1 cellular context compared by ENCODE assay signal in the genomic region with DNA sequence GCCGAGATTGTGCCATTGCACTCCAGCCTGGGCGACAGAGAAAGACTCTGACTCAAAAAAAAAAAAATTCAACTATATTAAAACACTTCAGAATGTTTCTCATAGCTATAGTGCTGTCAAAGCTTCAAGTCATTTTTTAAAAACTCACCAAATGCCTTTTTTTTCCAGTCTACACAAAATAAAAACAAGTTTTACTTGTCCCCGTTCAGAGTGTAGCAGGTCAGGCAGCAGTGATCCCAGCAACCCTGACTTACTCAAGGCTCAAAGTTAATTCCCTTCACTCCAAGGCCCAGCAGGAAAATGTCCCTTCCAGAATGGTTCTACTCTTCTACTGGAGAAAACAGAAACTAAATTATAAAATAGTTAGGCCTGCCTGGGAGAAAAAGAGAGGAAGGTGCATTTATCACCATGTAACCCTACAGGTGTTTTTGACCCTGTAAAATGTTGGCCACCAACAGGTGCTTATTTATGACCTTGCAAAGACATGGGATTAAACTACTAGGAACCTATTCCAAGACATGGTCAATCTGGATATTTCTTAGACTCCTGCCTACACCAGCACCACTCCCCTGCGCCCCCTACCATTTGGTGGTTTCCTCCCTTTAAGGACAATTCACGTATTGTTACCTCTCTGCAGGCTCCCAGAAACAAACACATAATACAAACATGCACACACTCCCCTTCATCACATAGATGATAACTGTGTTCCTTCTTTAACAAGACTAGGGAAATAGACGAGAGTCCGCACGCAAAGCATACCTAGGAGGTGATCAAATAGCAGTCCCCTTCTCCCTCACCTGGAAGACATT.
TF ChIP-seq lines count a peak whose summit lies in the region.

No MANE protein-coding gene starts in this region.

TF ChIP-seq in HEK293, 187 proteins besides CTCF, POLR2A, EP300 and RAD21 (continued from another document):
- TF ChIP-seq, protein P1, sequence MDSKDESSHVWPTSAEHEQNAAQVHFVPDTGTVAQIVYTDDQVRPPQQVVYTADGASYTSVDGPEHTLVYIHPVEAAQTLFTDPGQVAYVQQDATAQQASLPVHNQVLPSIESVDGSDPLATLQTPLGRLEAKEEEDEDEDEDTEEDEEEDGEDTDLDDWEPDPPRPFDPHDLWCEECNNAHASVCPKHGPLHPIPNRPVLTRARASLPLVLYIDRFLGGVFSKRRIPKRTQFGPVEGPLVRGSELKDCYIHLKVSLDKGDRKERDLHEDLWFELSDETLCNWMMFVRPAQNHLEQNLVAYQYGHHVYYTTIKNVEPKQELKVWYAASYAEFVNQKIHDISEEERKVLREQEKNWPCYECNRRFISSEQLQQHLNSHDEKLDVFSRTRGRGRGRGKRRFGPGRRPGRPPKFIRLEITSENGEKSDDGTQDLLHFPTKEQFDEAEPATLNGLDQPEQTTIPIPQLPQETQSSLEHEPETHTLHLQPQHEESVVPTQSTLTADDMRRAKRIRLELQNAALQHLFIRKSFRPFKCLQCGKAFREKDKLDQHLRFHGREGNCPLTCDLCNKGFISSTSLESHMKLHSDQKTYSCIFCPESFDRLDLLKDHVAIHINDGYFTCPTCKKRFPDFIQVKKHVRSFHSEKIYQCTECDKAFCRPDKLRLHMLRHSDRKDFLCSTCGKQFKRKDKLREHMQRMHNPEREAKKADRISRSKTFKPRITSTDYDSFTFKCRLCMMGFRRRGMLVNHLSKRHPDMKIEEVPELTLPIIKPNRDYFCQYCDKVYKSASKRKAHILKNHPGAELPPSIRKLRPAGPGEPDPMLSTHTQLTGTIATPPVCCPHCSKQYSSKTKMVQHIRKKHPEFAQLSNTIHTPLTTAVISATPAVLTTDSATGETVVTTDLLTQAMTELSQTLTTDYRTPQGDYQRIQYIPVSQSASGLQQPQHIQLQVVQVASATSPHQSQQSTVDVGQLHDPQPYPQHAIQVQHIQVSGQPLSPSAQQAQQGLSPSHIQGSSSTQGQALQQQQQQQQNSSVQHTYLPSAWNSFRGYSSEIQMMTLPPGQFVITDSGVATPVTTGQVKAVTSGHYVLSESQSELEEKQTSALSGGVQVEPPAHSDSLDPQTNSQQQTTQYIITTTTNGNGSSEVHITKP (tag by site-specific recombination; IDR thresholded peaks at IDR 0.05), result peak; percentile 51
- TF ChIP-seq, protein P2, sequence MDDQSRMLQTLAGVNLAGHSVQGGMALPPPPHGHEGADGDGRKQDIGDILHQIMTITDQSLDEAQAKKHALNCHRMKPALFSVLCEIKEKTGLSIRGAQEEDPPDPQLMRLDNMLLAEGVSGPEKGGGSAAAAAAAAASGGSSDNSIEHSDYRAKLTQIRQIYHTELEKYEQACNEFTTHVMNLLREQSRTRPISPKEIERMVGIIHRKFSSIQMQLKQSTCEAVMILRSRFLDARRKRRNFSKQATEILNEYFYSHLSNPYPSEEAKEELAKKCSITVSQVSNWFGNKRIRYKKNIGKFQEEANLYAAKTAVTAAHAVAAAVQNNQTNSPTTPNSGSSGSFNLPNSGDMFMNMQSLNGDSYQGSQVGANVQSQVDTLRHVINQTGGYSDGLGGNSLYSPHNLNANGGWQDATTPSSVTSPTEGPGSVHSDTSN (CRISPR knock-in tag; IDR thresholded peaks at IDR 0.05), result no peak
- TF ChIP-seq ZNF2 (tag by site-specific recombination; IDR thresholded peaks at IDR 0.05) (no peak), SCRT1 (tag by site-specific recombination; IDR thresholded peaks at IDR 0.05; ENCODE audit: borderline replicate concordance) (0 out of 2 replicates have a peak, but pooled peaks have one; percentile 27), RBAK (tag by site-specific recombination; IDR thresholded peaks at IDR 0.05) (no peak), SCRT2 (tag by site-specific recombination; IDR thresholded peaks at IDR 0.05) (peak; percentile 86)
